Comparison of ENCODE assay signal across 11 cellular contexts in genomic region chr6:36752886-36753506, GRCh38. TPM values are rescaled to one million over a fixed set of nuclear protein-coding genes. Genes with fewer than 3 reads are reported as not detected.
DNase-seq lines count a peak whose midpoint lies in the region; ATAC-seq and TF ChIP-seq lines count a peak whose summit lies in the region.
"Had no signal": no experiment of that assay in that cellular context is flagged by ENCODE, and none has a peak within 500 bp of the region (broad histone marks: within the 10 kb centered on the region; RNA-seq: fewer than 3 reads in every experiment).

No MANE protein-coding gene starts in this region.

- DNase-seq in GM19240 (ENCODE audit: insufficient read length, low spot score) (peak; percentile 50), NB4 (ENCODE audit: low read depth) (peak; percentile 39), epithelial cell of prostate (ENCODE audit: low read depth, low spot score) (no peak), HuH-7 (ENCODE audit: low spot score) (no peak), NCI-H2107 treated with DMSO at 0.1 percent for 48 hours (lab: John Stamatoyannopoulos, UW; ENCODE audit: unreplicated experiment) (no peak), ascending aorta (ENCODE audit: low spot score in 2 of 2) (no peak)
- DNase-seq: activated CD4-positive, alpha-beta T cell treated with anti-CD3 and anti-CD28 coated beads for 48 hours; NCI-H1930 had no signal

- H3K9me3 ChIP-seq in ascending aorta: peaks cover 0 to 7% of the 10 kb centered on the region in 2 donors

- TF ChIP-seq CTCF in C4-2B (conservative IDR thresholded peaks at IDR 0.05) (no peak), NB4 (IDR thresholded peaks at IDR 0.05; ENCODE audit: low read depth, low read length) (no peak), ascending aorta (IDR thresholded peaks at IDR 0.05) (no peak)

- H3K4me3 ChIP-seq in NB4 (ENCODE audit: low read depth, low read length): no peak overlapping the region
- no peak overlapping the region for H3K4me3 ChIP-seq in ascending aorta

- intact Hi-C loops in ascending aorta (cut with DNase I): no loop called here

- H3K27me3 ChIP-seq in ascending aorta: no peaks in the 10 kb centered on the region

- no peaks in the 10 kb centered on the region for H3K4me1 ChIP-seq in ascending aorta

- H3K27ac ChIP-seq in C4-2B (peak overlapping the region; percentile 52), epithelial cell of prostate (peak overlapping the region; percentile 60), ascending aorta (no peak overlapping the region)

- no peak for ATAC-seq in HG02885 (IDR thresholded peaks at IDR 0.05; ENCODE audit: poor library complexity, unreplicated experiment)

- no peaks in the 10 kb centered on the region for H3K36me3 ChIP-seq in ascending aorta

- no peak for TF ChIP-seq POLR2A in NB4 (IDR thresholded peaks at IDR 0.05; ENCODE audit: extremely low read depth, insufficient read length)

RNA-seq across cellular contexts. Expression of gene RAB44, which starts 55.4 kb away (rescaled TPM):
- total RNA-seq in ascending aorta: 0.21 TPM
- total RNA-seq: kidney epithelial cell had no signal

Comparison
In these comparisons a context has a peak if more than half of its experiments do, and no peak if none do; other contexts are left out.
1. H3K27ac ChIP-seq: peak in C4-2B (single experiment) and epithelial cell of prostate (single experiment); none in ascending aorta (0 of 2).
2. DNase-seq: peak in GM19240 (single experiment) and NB4 (single experiment); none in epithelial cell of prostate (single experiment), HuH-7 (single experiment), NCI-H2107 treated with DMSO at 0.1 percent for 48 hours (single experiment) and ascending aorta (0 of 2).